ENCODE assay signal across 21 cellular contexts in the genomic region with DNA sequence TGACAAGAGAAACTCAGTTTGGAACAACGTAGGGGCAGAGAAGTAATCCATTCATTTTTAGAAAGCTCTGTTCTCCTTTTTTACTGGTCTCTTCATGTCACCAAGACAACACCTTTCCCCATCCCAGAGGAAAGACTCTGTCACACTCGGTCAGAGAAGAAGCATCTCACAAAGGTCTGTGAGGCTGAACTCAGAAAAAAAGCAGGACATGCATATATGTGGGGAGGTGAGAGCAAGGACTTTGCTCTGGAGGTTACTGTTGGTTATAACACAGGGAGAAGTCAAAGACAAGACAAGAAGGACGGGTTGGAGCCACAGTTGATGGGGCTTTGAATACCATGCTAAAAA. TPM values are rescaled to one million over a fixed set of nuclear protein-coding genes. Genes with fewer than 3 reads are reported as not detected.
DNase-seq lines count a peak whose midpoint lies in the region; ATAC-seq and TF ChIP-seq lines count a peak whose summit lies in the region.
"Had no signal": no experiment of that assay in that cellular context is flagged by ENCODE, and none has a peak within 500 bp of the region (broad histone marks: within the 10 kb centered on the region; RNA-seq: fewer than 3 reads in every experiment).

No MANE protein-coding gene starts in this region.

- H3K27me3 Mint-ChIP-seq in progenitor cell of endocrine pancreas, result no peaks in the 10 kb centered on the region

- no peak overlapping the region; the same call in 1 of the 2 replicates for H3K9ac ChIP-seq in OCI-LY3 (ENCODE audit: low read length)
- H3K9ac ChIP-seq: KMS-11 had no signal

- H3K79me2 ChIP-seq in OCI-LY3 (ENCODE audit: low read length) (no peaks in the 10 kb centered on the region), hepatocyte (no peaks in the 10 kb centered on the region)

- H3K4me1 Mint-ChIP-seq in progenitor cell of endocrine pancreas (ENCODE audit: low read depth), result peaks cover 19% of the 10 kb centered on the region
- H3K4me1 Mint-ChIP-seq: CD4-positive, CD25-positive, alpha-beta regulatory T cell had no signal

- H3K27ac ChIP-seq in C4-2B, result peak overlapping the region; percentile 55; the same call in 1 of the 2 replicates
- H3K27ac ChIP-seq in OCI-LY3 (ENCODE audit: low read length), result no peak overlapping the region
- H3K27ac ChIP-seq in hepatocyte, result peak overlapping the region; percentile 77
- H3K27ac ChIP-seq: HL-60, KMS-11, RWPE1, SJSA1 had no signal

- H3K36me3 ChIP-seq in OCI-LY3 (replicated peaks; ENCODE audit: low read depth, low read length), result no peaks in the 10 kb centered on the region
- H3K36me3 ChIP-seq in hepatocyte (replicated peaks; ENCODE audit: insufficient read depth, low read depth), result no peaks in the 10 kb centered on the region
- H3K36me3 ChIP-seq: MG63, SJSA1 had no signal

- H3K4me3 Mint-ChIP-seq in progenitor cell of endocrine pancreas (ENCODE audit: low read depth), result peak overlapping the region; percentile 4
- H3K4me3 Mint-ChIP-seq: CD4-positive, CD25-positive, alpha-beta regulatory T cell had no signal

- no peak overlapping the region; the same call in 1 of the 2 replicates for H2AFZ ChIP-seq in OCI-LY3 (ENCODE audit: low read depth, low read length)
- no peak overlapping the region for H2AFZ ChIP-seq in hepatocyte

- peaks cover 26% of the 10 kb centered on the region for H3K9me3 Mint-ChIP-seq in progenitor cell of endocrine pancreas (ENCODE audit: low read depth)

- no peaks in the 10 kb centered on the region for H3K27me3 ChIP-seq in OCI-LY3 (ENCODE audit: low read depth, low read length)
- no peaks in the 10 kb centered on the region for H3K27me3 ChIP-seq in hepatocyte
- H3K27me3 ChIP-seq: MG63, SJSA1 had no signal

- H4K20me1 ChIP-seq in OCI-LY3 (ENCODE audit: insufficient read depth, low read length) (no peaks in the 10 kb centered on the region), hepatocyte (ENCODE audit: insufficient read depth, poor library complexity, severe bottlenecking) (no peaks in the 10 kb centered on the region)

- H3K9me3 ChIP-seq in OCI-LY3 (ENCODE audit: insufficient read depth, low read length) (0 out of 2 replicates have a peak, but pooled peaks cover 4% of the 10 kb centered on the region), hepatocyte (ENCODE audit: low read depth) (no peaks in the 10 kb centered on the region)
- H3K9me3 ChIP-seq: SJSA1 had no signal

- TF ChIP-seq CTCF in C4-2B (conservative IDR thresholded peaks at IDR 0.05) (no peak), OCI-LY3 (IDR thresholded peaks at IDR 0.05; ENCODE audit: low read depth, low read length) (no peak), hepatocyte (IDR thresholded peaks at IDR 0.05; ENCODE audit: poor library complexity) (no peak), progenitor cell of endocrine pancreas (IDR thresholded peaks at IDR 0.05; ENCODE audit: unreplicated experiment) (no peak)

- peak overlapping the region; percentile 31; the same call in 1 of the 2 replicates for H3K4me3 ChIP-seq in OCI-LY3 (ENCODE audit: low read length)
- H3K4me3 ChIP-seq in hepatocyte, result no peak overlapping the region
- H3K4me3 ChIP-seq: MG63, SJSA1 had no signal

- peaks cover 1% of the 10 kb centered on the region for H3K36me3 Mint-ChIP-seq in progenitor cell of endocrine pancreas (ENCODE audit: insufficient read depth)
- H3K36me3 Mint-ChIP-seq: CD4-positive, CD25-positive, alpha-beta regulatory T cell had no signal

- no peak for ATAC-seq in GM21717 (IDR thresholded peaks at IDR 0.05; ENCODE audit: unreplicated experiment)

- H3K27ac Mint-ChIP-seq in progenitor cell of endocrine pancreas, result peak overlapping the region; percentile 95
- H3K27ac Mint-ChIP-seq: CD4-positive, CD25-positive, alpha-beta regulatory T cell had no signal

- DNase-seq in hepatocyte (ENCODE audit: low spot score), result no peak
- DNase-seq in progenitor cell of endocrine pancreas (ENCODE audit: low spot score, unreplicated experiment), result no peak
- DNase-seq in activated gamma-delta T cell treated with Interleukin-2 at 50 U/mL for 16 hours, result no peak
- no peak for DNase-seq in activated T-cell treated with anti-CD3 and anti-CD28 coated beads, Interleukin-2, amount 50 U/mL, for 1 hour
- DNase-seq in DMS 273 treated with DMSO at 0.1 percent for 48 hours (lab: John Stamatoyannopoulos, UW), result no peak
- DNase-seq: AML-193; CD4-positive, CD25-positive, alpha-beta regulatory T cell; DND-41; GDM1; MG63; NCI-H1105; NCI-H1694 treated with DMSO at 0.1 percent for 48 hours; NCI-H2171 treated with DMSO at 0.1 percent for 48 hours; OCI-M1 had no signal

- 74% methylated on average over 3 of the region's 3 CpGs for WGBS in hepatocyte (ENCODE audit: low lambda C conversion rate, missing lambda C conversion rate)

- H3K4me1 ChIP-seq in OCI-LY3 (ENCODE audit: low read length) (peaks cover 17% of the 10 kb centered on the region), hepatocyte (ENCODE audit: insufficient read depth) (no peaks in the 10 kb centered on the region)
- H3K4me1 ChIP-seq: SJSA1 had no signal

- peak overlapping the region; percentile 70 for H3K4me2 ChIP-seq in OCI-LY3 (ENCODE audit: low read length)
- peak overlapping the region; percentile 3 for H3K4me2 ChIP-seq in hepatocyte
- H3K4me2 ChIP-seq: KMS-11 had no signal

- H3K9me2 ChIP-seq in hepatocyte (replicated peaks; ENCODE audit: insufficient read depth), result no peaks in the 10 kb centered on the region

RNA-seq across cellular contexts. Expression of gene MTMR12, which starts 19.2 kb away (rescaled TPM):
- 14.7 and 19.7 TPM in 2 replicates for total RNA-seq in hepatocyte
- polyA plus RNA-seq in hepatocyte, result 7.1 and 11.0 TPM in 2 replicates
- total RNA-seq in progenitor cell of endocrine pancreas, result 30.6 and 30.9 TPM in 2 replicates
